Comparison of ENCODE assay signal across 12 cellular contexts in genomic region chr4:145041378-145041777, GRCh38. TPM values are rescaled to one million over a fixed set of nuclear protein-coding genes. Genes with fewer than 3 reads are reported as not detected.
DNase-seq lines count a peak whose midpoint lies in the region; ATAC-seq, FAIRE-seq and TF ChIP-seq lines count a peak whose summit lies in the region.
"Had no signal": no experiment of that assay in that cellular context is flagged by ENCODE, and none has a peak within 500 bp of the region (broad histone marks: within the 10 kb centered on the region; RNA-seq: fewer than 3 reads in every experiment).

No MANE protein-coding gene starts in this region.

- H3K36me3 ChIP-seq in left lung (no peaks in the 10 kb centered on the region), WERI-Rb-1 (no peaks in the 10 kb centered on the region)

- no peak for TF ChIP-seq CTCF in left lung (IDR thresholded peaks at IDR 0.05)
- no peak for TF ChIP-seq CTCF in WERI-Rb-1 (IDR thresholded peaks at IDR 0.05; ENCODE audit: low read depth, low read length)
- no peak for TF ChIP-seq CTCF in D721Med (IDR thresholded peaks at IDR 0.05; ENCODE audit: insufficient read depth, missing control alignments)

- no peak overlapping the region for H3K4me3 ChIP-seq in left lung
- no peak overlapping the region for H3K4me3 ChIP-seq in WERI-Rb-1 (ENCODE audit: low read depth, low read length)
- H3K4me3 ChIP-seq: SJSA1 had no signal

- no peak for DNase-seq in left lung
- no peak for DNase-seq in activated CD4-positive, alpha-beta T cell treated with anti-CD3 and anti-CD28 coated beads, Interleukin-2, amount 50 U/mL, for 4 hours
- no peak for DNase-seq in NCI-H510A treated with DMSO at 0.1 percent for 48 hours (lab: John Stamatoyannopoulos, UW)
- no peak for DNase-seq in WERI-Rb-1
- DNase-seq in D721Med (ENCODE audit: insufficient read length, low spot score), result no peak
- DNase-seq: mesendoderm had no signal

- no peaks in the 10 kb centered on the region for H3K27me3 ChIP-seq in left lung
- H3K27me3 ChIP-seq in WERI-Rb-1 (ENCODE audit: insufficient read depth, low read depth, severe bottlenecking), result no peaks in the 10 kb centered on the region
- H3K27me3 ChIP-seq: SJSA1 had no signal

- H3K4me1 ChIP-seq in left lung, result no peaks in the 10 kb centered on the region

- peak; percentile 99 for ATAC-seq in GM18861 (IDR thresholded peaks at IDR 0.05; ENCODE audit: unreplicated experiment)
- ATAC-seq in HG02588 (IDR thresholded peaks at IDR 0.05; ENCODE audit: unreplicated experiment), result peak; percentile 96
- peak; percentile 96 for ATAC-seq in HG03565 (IDR thresholded peaks at IDR 0.05; ENCODE audit: unreplicated experiment)
- ATAC-seq in left lung, result peak; percentile 22
- ATAC-seq: activated naive CD4-positive, alpha-beta T cell treated with anti-CD3 and anti-CD28 coated beads, Interleukin-2, amount 50 U/mL, for 72 hours had no signal

- H3K9me3 ChIP-seq in left lung (no peaks in the 10 kb centered on the region), WERI-Rb-1 (ENCODE audit: severe bottlenecking) (no peaks in the 10 kb centered on the region)
- H3K9me3 ChIP-seq: SJSA1 had no signal

- intact Hi-C loops in left lung (cut with DNase I), result no loop called here

- FAIRE-seq in D721Med (lab: Jason Lieb, UNC), result no peak
- FAIRE-seq: endothelial cell of umbilical vein had no signal

- H3K27ac ChIP-seq in left lung (no peak overlapping the region), WERI-Rb-1 (no peak overlapping the region)

RNA-seq across cellular contexts. Expression of gene ANAPC10, which starts 56.6 kb away (rescaled TPM):
- total RNA-seq in left lung, result 10 to 100 TPM; 16.0 to 22.7 TPM

RNA-seq across cellular contexts. Expression of gene ABCE1, which starts 56.7 kb away (rescaled TPM):
- total RNA-seq in left lung, result 10 to 100 TPM; 35.1 to 65.9 TPM

Comparison
In these comparisons a context has a peak if more than half of its experiments do, and no peak if none do; other contexts are left out.
1. ATAC-seq: peak in every context shown above with its lines; median percentile 99 in GM18861; 96 in HG02588; 96 in HG03565; 22 in left lung.